ENCODE assay signal across 18 cellular contexts in genomic region chr19:49605605-49606004, GRCh38. TPM values are rescaled to one million over a fixed set of nuclear protein-coding genes. Genes with fewer than 3 reads are reported as not detected.
"Had no signal": no experiment of that assay in that cellular context is flagged by ENCODE, and none has a peak within 500 bp of the region (broad histone marks: within the 10 kb centered on the region; RNA-seq: fewer than 3 reads in every experiment).

No MANE protein-coding gene starts in this region.

- FAIRE-seq: endometrium had no signal

- H2AFZ ChIP-seq: neural progenitor cell had no signal

- H3K27ac ChIP-seq: adrenal gland, brain microvascular endothelial cell, heart right ventricle, neural progenitor cell, tibial artery had no signal

- H3K4me3 ChIP-seq: adrenal gland, ascending aorta, heart right ventricle, lung, neural progenitor cell, tibial artery had no signal

- H3K9ac ChIP-seq: neural progenitor cell had no signal

- DNase-seq: activated CD4-positive, alpha-beta T cell treated with anti-CD3 and anti-CD28 coated beads, Interleukin-2, amount 10 ng/mL, durations not matched to agents 24 days and 14 days; activated gamma-delta T cell treated with Interleukin-2 at 50 U/mL for 16 hours; activated T-cell treated with anti-CD3 and anti-CD28 coated beads, Interleukin-2, amount 50 U/mL, for 1 hour; adrenal gland; brain microvascular endothelial cell; caudate nucleus; effector CD4-positive, alpha-beta T cell; heart right ventricle; islet precursor cell; left cardiac atrium; naive thymus-derived CD8-positive, alpha-beta T cell; stimulated activated CD4-positive, alpha-beta T cell treated with anti-CD3 and anti-CD28 coated beads, Interleukin-4, amount 100 ng/mL, for 24 hours; stimulated activated naive CD8-positive, alpha-beta T cell treated with anti-CD3 and anti-CD28 coated beads, Interleukin-15, amount 100 ng/mL, for 72 hours; tibial artery had no signal

- H3K4me2 ChIP-seq: neural progenitor cell had no signal

- H3K4me1 ChIP-seq: adrenal gland, ascending aorta, heart right ventricle, neural progenitor cell, tibial artery had no signal

- H3K9me3 ChIP-seq: adrenal gland, ascending aorta, heart right ventricle, tibial artery had no signal

- ATAC-seq: heart right ventricle; left cardiac atrium; naive thymus-derived CD8-positive, alpha-beta T cell; stimulated activated naive CD8-positive, alpha-beta T cell treated with anti-CD3 and anti-CD28 coated beads, Interleukin-15, amount 100 ng/mL, for 72 hours had no signal

- H3K27me3 ChIP-seq: adrenal gland, ascending aorta, brain microvascular endothelial cell, heart right ventricle, neural progenitor cell, tibial artery had no signal

- H3K36me3 ChIP-seq: neural progenitor cell had no signal

RNA-seq across cellular contexts. Expression of gene PRRG2, which starts 24.5 kb away (rescaled TPM):
- total RNA-seq: ascending aorta had no signal
